In genomic region chr19:55341191-55342043, GRCh38 we compare ENCODE assay signal across 8 cellular contexts. TPM values are rescaled to one million over a fixed set of nuclear protein-coding genes. Genes with fewer than 3 reads are reported as not detected.
DNase-seq lines count a peak whose midpoint lies in the region; ATAC-seq and TF ChIP-seq lines count a peak whose summit lies in the region.

No MANE protein-coding gene starts in this region.

- no peaks in the 10 kb centered on the region for H3K9me3 ChIP-seq in right cardiac atrium (ENCODE audit: control insufficient read depth, low read length)
- H3K9me3 ChIP-seq in gastrocnemius medialis: no peaks in the 10 kb centered on the region

- H3K27ac ChIP-seq in right cardiac atrium (ENCODE audit: low read length) (no peak overlapping the region), gastrocnemius medialis (peak overlapping the region in 1 of 4 donors; percentile 95)

- peaks cover 24% of the 10 kb centered on the region for H3K4me1 Mint-ChIP-seq in activated naive CD8-positive, alpha-beta T cell treated with anti-CD3 and anti-CD28 coated beads, Interleukin-2, amount 50 U/mL, for 24 hours

- intact Hi-C loops in right cardiac atrium (cut with DNase I) (loop anchor here in 1 of 4 donors (5.0 kb wide), 1 partner anchor 41 kb away; the partner anchor contains the start of gene TMEM238), gastrocnemius medialis (cut with DNase I; ENCODE audit: low total_unique reads) (no loop called here)

- in situ Hi-C loops in gastrocnemius medialis (cut with MboI; ENCODE audit: low sequenced_read_pairs in 4 of 4): no loop called here

- peaks cover 10% of the 10 kb centered on the region for H3K27me3 Mint-ChIP-seq in activated naive CD8-positive, alpha-beta T cell treated with anti-CD3 and anti-CD28 coated beads, Interleukin-2, amount 50 U/mL, for 24 hours

- no peak for TF ChIP-seq POLR2A in gastrocnemius medialis (IDR thresholded peaks at IDR 0.05)

- peaks cover 0 to 18% of the 10 kb centered on the region in 2 donors for H3K36me3 ChIP-seq in gastrocnemius medialis

- H3K36me3 Mint-ChIP-seq in activated naive CD8-positive, alpha-beta T cell treated with anti-CD3 and anti-CD28 coated beads, Interleukin-2, amount 50 U/mL, for 24 hours (ENCODE audit: low read depth): peaks cover 8% of the 10 kb centered on the region

- ATAC-seq in activated naive CD8-positive, alpha-beta T cell treated with anti-CD3 and anti-CD28 coated beads, Interleukin-2, amount 50 U/mL, for 24 hours: no peak
- ATAC-seq in right cardiac atrium (no peak), gastrocnemius medialis (no peak), HG02623 (IDR thresholded peaks at IDR 0.05; ENCODE audit: unreplicated experiment) (no peak), HG03196 (IDR thresholded peaks at IDR 0.05; ENCODE audit: unreplicated experiment) (no peak)

- H3K27me3 ChIP-seq in right cardiac atrium (ENCODE audit: control insufficient read depth, insufficient read depth): no peaks in the 10 kb centered on the region
- H3K27me3 ChIP-seq in gastrocnemius medialis: no peaks in the 10 kb centered on the region

- H3K4me1 ChIP-seq in right cardiac atrium (ENCODE audit: control insufficient read depth, insufficient read depth, low read length) (peaks cover 5% of the 10 kb centered on the region), gastrocnemius medialis (peaks cover 12 to 22% of the 10 kb centered on the region in 2 donors)

- 49% methylated on average over 36 of the region's 36 CpGs for WGBS in right cardiac atrium

- no peaks in the 10 kb centered on the region for H3K9me3 Mint-ChIP-seq in activated naive CD8-positive, alpha-beta T cell treated with anti-CD3 and anti-CD28 coated beads, Interleukin-2, amount 50 U/mL, for 24 hours

- H3K27ac Mint-ChIP-seq in activated naive CD8-positive, alpha-beta T cell treated with anti-CD3 and anti-CD28 coated beads, Interleukin-2, amount 50 U/mL, for 24 hours: peak overlapping the region; percentile 86

- peak overlapping the region; percentile 87 for H3K4me3 Mint-ChIP-seq in activated naive CD8-positive, alpha-beta T cell treated with anti-CD3 and anti-CD28 coated beads, Interleukin-2, amount 50 U/mL, for 24 hours

- no peak for TF ChIP-seq CTCF in gastrocnemius medialis (IDR thresholded peaks at IDR 0.05 in 4 of 5, conservative IDR thresholded peaks at IDR 0.05 in 1 of 5)

- peak; percentile 87 for DNase-seq in COLO668 (lab: John Stamatoyannopoulos, UW; ENCODE audit: unreplicated experiment)
- DNase-seq in Kasumi-1 (lab: John Stamatoyannopoulos, UW): peak; percentile 43 to 50
- peak; percentile 28 for DNase-seq in SHP77 treated with DMSO at 0.1 percent for 48 hours (lab: John Stamatoyannopoulos, UW)
- DNase-seq in activated naive CD8-positive, alpha-beta T cell treated with anti-CD3 and anti-CD28 coated beads, Interleukin-2, amount 50 U/mL, for 24 hours: peak; percentile 81
- DNase-seq in right cardiac atrium: peak; percentile 77 to 89 (median 87)
- DNase-seq in gastrocnemius medialis: peak in 1 of 2 donors; percentile 47

- H3K4me3 ChIP-seq in right cardiac atrium (ENCODE audit: low read length) (peak overlapping the region; percentile 93), gastrocnemius medialis (peak overlapping the region; percentile 65 to 75 (median 74))

RNA-seq across cellular contexts. Expression of gene KMT5C, which starts 1.7 kb away (rescaled TPM):
- total RNA-seq in right cardiac atrium: 1 to 10 TPM; 6.7 to 9.8 (median 8.4) TPM
- 6.3 TPM for polyA plus RNA-seq in right cardiac atrium
- total RNA-seq in gastrocnemius medialis: 1 to 10 TPM; 2.5 to 5.4 (median 4.5) TPM

RNA-seq across cellular contexts. Expression of gene COX6B2, which starts 13.1 kb away (rescaled TPM):
- total RNA-seq in right cardiac atrium: not detected
- polyA plus RNA-seq in right cardiac atrium: not detected
- total RNA-seq in gastrocnemius medialis: not detected

RNA-seq across cellular contexts. Expression of gene TMEM150B, which starts 16.3 kb away (rescaled TPM):
- total RNA-seq in right cardiac atrium (1 to 10 TPM; 2.0 to 2.4 (median 2.2) TPM), gastrocnemius medialis (1 to 10 TPM in 1 of 4 donors, under 1 TPM in 1, not detected in 2; 0.40 to 3.3 TPM)
- 0.68 TPM for polyA plus RNA-seq in right cardiac atrium

RNA-seq across cellular contexts. Expression of gene GARIN5B, which starts 21.6 kb away (rescaled TPM):
- not detected for total RNA-seq in right cardiac atrium
- polyA plus RNA-seq in right cardiac atrium: not detected
- total RNA-seq in gastrocnemius medialis: not detected

RNA-seq across cellular contexts. Expression of gene IL11, which starts 28.8 kb away (rescaled TPM):
- total RNA-seq in right cardiac atrium: not detected
- polyA plus RNA-seq in right cardiac atrium: not detected
- under 1 TPM in 1 of 4 donors, not detected in 3; 0.66 TPM for total RNA-seq in gastrocnemius medialis
